12 cellular contexts compared by ENCODE assay signal in the genomic region with DNA sequence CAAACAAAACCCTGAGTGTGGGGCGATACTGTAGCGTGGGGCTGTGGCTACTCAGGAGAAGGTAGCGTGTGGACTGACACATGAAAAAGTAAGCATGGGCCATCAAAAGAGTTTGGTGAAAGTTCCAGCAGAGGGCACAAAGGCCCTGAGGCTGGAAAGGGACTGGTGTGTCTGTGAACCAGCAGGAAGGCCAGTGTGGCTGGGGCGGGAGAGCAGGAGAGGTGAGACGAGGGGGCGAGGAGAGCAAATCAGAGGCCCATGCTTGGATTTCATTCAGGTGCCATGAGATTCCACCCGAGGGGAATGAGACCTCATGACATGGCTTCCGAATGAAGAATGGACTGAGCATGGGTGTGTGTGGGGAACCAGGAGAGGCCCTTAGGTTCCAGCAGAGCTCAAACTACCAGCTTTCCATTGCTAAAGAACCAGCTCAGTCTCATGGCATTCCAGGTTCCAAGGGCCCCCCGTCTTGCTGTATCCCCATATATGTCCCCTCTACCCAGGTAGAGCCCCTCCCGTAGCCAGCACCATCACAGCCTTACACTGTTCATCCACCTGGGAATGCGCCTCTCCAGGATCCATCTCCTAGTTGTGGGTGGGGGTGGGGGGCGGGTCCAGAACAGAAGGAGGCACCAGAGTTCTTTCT. TPM values are rescaled to one million over a fixed set of nuclear protein-coding genes. Genes with fewer than 3 reads are reported as not detected.
DNase-seq lines count a peak whose midpoint lies in the region; ATAC-seq, FAIRE-seq and TF ChIP-seq lines count a peak whose summit lies in the region.
"Had no signal": no experiment of that assay in that cellular context is flagged by ENCODE, and none has a peak within 500 bp of the region (broad histone marks: within the 10 kb centered on the region; RNA-seq: fewer than 3 reads in every experiment).

No MANE protein-coding gene starts in this region.

- H3K27me3 ChIP-seq in Panc1 (ENCODE audit: control insufficient read depth, insufficient read depth, low read length): no peaks in the 10 kb centered on the region
- H3K27me3 ChIP-seq: transverse colon had no signal

- TF ChIP-seq EP300 in A549 (IDR thresholded peaks at IDR 0.05): no peak

- 86% methylated on average over 12 of the region's 12 CpGs for WGBS in A549 (ENCODE audit: missing lambda C conversion rate)

- peak in 1 of 2 experiments; percentile 44 for DNase-seq in A549 (ENCODE audit: low read depth in 1 of 2, low spot score in 1 of 2)
- DNase-seq in EL: peak; percentile 38
- no peak for DNase-seq in Panc1 (ENCODE audit: low read depth, low spot score)
- DNase-seq in effector memory CD8-positive, alpha-beta T cell: no peak
- no peak for DNase-seq in AML-193 (lab: John Stamatoyannopoulos, UW)
- no peak for DNase-seq in GDM1 (lab: John Stamatoyannopoulos, UW)
- DNase-seq in NCI-H524 treated with DMSO at 0.1 percent for 48 hours (lab: John Stamatoyannopoulos, UW): no peak
- DNase-seq: activated CD4-positive, CD25-positive, alpha-beta regulatory T cell; NCI-H2029; transverse colon had no signal

- BruUV-seq in Panc1 (replicated peaks; lab: Mats Ljungman, UMichigan): no TSS peak

- H3K36me3 ChIP-seq in Panc1 (ENCODE audit: control insufficient read depth, insufficient read depth, low read length): peaks cover 10% of the 10 kb centered on the region

- no peaks in the 10 kb centered on the region for H3K9me3 Mint-ChIP-seq in effector memory CD8-positive, alpha-beta T cell
- H3K9me3 Mint-ChIP-seq: activated naive CD4-positive, alpha-beta T cell treated with anti-CD3 and anti-CD28 coated beads, Interleukin-2, amount 50 U/mL, for 72 hours had no signal

- TF ChIP-seq CTCF in A549 (IDR thresholded peaks at IDR 0.05) (no peak), Panc1 (IDR thresholded peaks at IDR 0.05) (no peak; the same call in 1 of the 2 replicates)

- no peaks in the 10 kb centered on the region for H3K27me3 Mint-ChIP-seq in effector memory CD8-positive, alpha-beta T cell

- H3K9me3 ChIP-seq in A549: no peaks in the 10 kb centered on the region
- H3K9me3 ChIP-seq in Panc1 (ENCODE audit: control insufficient read depth, insufficient read depth, low read depth, low read length): no peaks in the 10 kb centered on the region
- H3K9me3 ChIP-seq: transverse colon had no signal

- no peak for TF ChIP-seq RAD21 in A549 (conservative IDR thresholded peaks at IDR 0.05 in 1 of 2, IDR thresholded peaks at IDR 0.05 in 1 of 2)

- TF ChIP-seq POLR2A in A549 (IDR thresholded peaks at IDR 0.05; ENCODE audit: low read length): no peak

- ATAC-seq in A549: peak; percentile 4 to 11
- peak; percentile 12; the same call in 1 of the 2 replicates for ATAC-seq in Panc1
- no peak for ATAC-seq in effector memory CD8-positive, alpha-beta T cell (replicated peaks)
- ATAC-seq in GM19467 (IDR thresholded peaks at IDR 0.05; ENCODE audit: unreplicated experiment): no peak
- ATAC-seq: activated naive CD4-positive, alpha-beta T cell treated with anti-CD3 and anti-CD28 coated beads, Interleukin-2, amount 50 U/mL, for 72 hours had no signal

- intact Hi-C loops in Panc1 (cut with micrococcal nuclease; ENCODE audit: unreplicated experiment): no loop called here

- H3K27ac ChIP-seq in A549 (peak overlapping the region in 1 of 2 experiments; percentile 2; a peak in 1 of 6 replicates), Panc1 (ENCODE audit: low read length) (no peak overlapping the region)

- H3K4me1 Mint-ChIP-seq in effector memory CD8-positive, alpha-beta T cell (ENCODE audit: low read depth in 2 of 2): peaks cover 20 to 24% of the 10 kb centered on the region in 2 donors

- peak overlapping the region; percentile 15 to 85 for H3K27ac Mint-ChIP-seq in effector memory CD8-positive, alpha-beta T cell

- in situ Hi-C loops in Panc1 (cut with HindIII; ENCODE audit: low pct_unique_long_range_greater_than_20kb, low sequenced_read_pairs): no loop called here

- no peak for FAIRE-seq in A549 (lab: Jason Lieb, UNC)

- CTCF ChIA-PET in A549 (lab: Yijun Ruan, JAX): interaction anchor here (0.7 to 29.8 kb wide), 5 partner anchors 19 to 83 kb away, joined by 3 to 589 read pairs (median 4); no protein-coding TSS in a partner anchor
- CTCF ChIA-PET in Panc1 (lab: Charles Lee): no interaction called here

- no peak overlapping the region for H3K4me3 Mint-ChIP-seq in effector memory CD8-positive, alpha-beta T cell

- H3K36me3 Mint-ChIP-seq in effector memory CD8-positive, alpha-beta T cell (ENCODE audit: insufficient read depth): peaks cover 33% of the 10 kb centered on the region

- H3K4me3 ChIP-seq in A549: no peak overlapping the region
- no peak overlapping the region for H3K4me3 ChIP-seq in Panc1 (ENCODE audit: low read depth in 2 of 2, low read length in 2 of 2)
- H3K4me3 ChIP-seq: transverse colon had no signal

- H3K4me2 ChIP-seq in A549: no peak overlapping the region

- POLR2A ChIA-PET in A549 (lab: Yijun Ruan, JAX) (interaction anchor here (0.8 kb wide), 1 partner anchor 438 kb away, joined by 5 read pairs; no protein-coding TSS in a partner anchor), Panc1 (lab: Charles Lee) (no interaction called here)

- H3K4me1 ChIP-seq in A549 (peaks cover 39% of the 10 kb centered on the region), Panc1 (ENCODE audit: control insufficient read depth, insufficient read depth, low read length) (peaks cover 21% of the 10 kb centered on the region)

TF ChIP-seq in A549, 52 proteins besides CTCF, POLR2A, EP300 and RAD21:
- TF ChIP-seq MAZ (IDR thresholded peaks at IDR 0.05; ENCODE audit: borderline replicate concordance, low read depth, low read length) (no peak), PBX3 (IDR thresholded peaks at IDR 0.05) (0 out of 2 replicates have a peak, but pooled peaks have one; percentile 14), FOSB (CRISPR knock-in tag; IDR thresholded peaks at IDR 0.05) (no peak), ZFP36 (IDR thresholded peaks at IDR 0.05; ENCODE audit: borderline replicate concordance, partially characterized antibody) (no peak), HDAC2 (IDR thresholded peaks at IDR 0.05) (no peak), NFE2L2 (conservative IDR thresholded peaks at IDR 0.05; ENCODE audit: low read length) (no peak), HOXA7 (CRISPR knock-in tag; IDR thresholded peaks at IDR 0.05) (peak; percentile 38; the same call in 1 of the 2 replicates), PHF8 (IDR thresholded peaks at IDR 0.05; ENCODE audit: borderline replicate concordance, low read depth) (no peak), RNF2 (IDR thresholded peaks at IDR 0.05; ENCODE audit: borderline replicate concordance, low read depth) (no peak), TP53 (CRISPR knock-in tag; IDR thresholded peaks at IDR 0.05) (no peak), HES2 (IDR thresholded peaks at IDR 0.05) (no peak), MAX (IDR thresholded peaks at IDR 0.05) (peak; percentile 20; the same call in 1 of the 2 replicates), GATA3 (IDR thresholded peaks at IDR 0.05; ENCODE audit: borderline replicate concordance) (no peak)

RNA-seq across cellular contexts. Expression of gene TRPV2, which starts 31.1 kb away (rescaled TPM):
- 0.31 and 0.60 TPM in 2 replicates for polyA plus RNA-seq in A549 (2011; rRNA removed)
- polyA plus RNA-seq in A549 (2012; cell fraction: cytosol; rRNA removed): 0.87 and 1.1 TPM in 2 replicates
- polyA plus RNA-seq in A549 (2012; cell fraction: nucleus; rRNA removed): 0.86 and 1.7 TPM in 2 replicates
- polyA plus RNA-seq in A549 (2017; fragmentation: RNase III; extraction: RNeasy Plus Mini Kit Qiagen cat#74134 plus additional on column Dnase treatment): 0.35 to 0.62 TPM (median 0.61 TPM) in 3 replicates
- polyA minus RNA-seq in A549 (2011; rRNA and poly(A)+ RNA removed): 0.37 and 0.73 TPM in 2 replicates
- total RNA-seq in Panc1 (2021; ENCODE audit: unreplicated experiment): 34.9 TPM
- 50.8 TPM for polyA plus RNA-seq in Panc1 (2012; ENCODE audit: insufficient read length)

RNA-seq across cellular contexts. Expression of gene LRRC75A, which starts 45.5 kb away (rescaled TPM):
- polyA plus RNA-seq in A549 (2011; rRNA removed) (0.65 and 0.78 TPM in 2 replicates), A549 (2017; fragmentation: RNase III; extraction: RNeasy Plus Mini Kit Qiagen cat#74134 plus additional on column Dnase treatment) (0.54 to 0.85 TPM (median 0.84 TPM) in 3 replicates)
- 0.85 and 1.4 TPM in 2 replicates for polyA plus RNA-seq in A549 (2012; cell fraction: cytosol; rRNA removed)
- polyA plus RNA-seq in A549 (2012; cell fraction: nucleus; rRNA removed): 1.3 and 2.1 TPM in 2 replicates
- polyA minus RNA-seq in A549 (2011; rRNA and poly(A)+ RNA removed): 0.97 and 1.3 TPM in 2 replicates
- total RNA-seq in Panc1 (2021; ENCODE audit: unreplicated experiment): 1.2 TPM
- polyA plus RNA-seq in Panc1 (2012; ENCODE audit: insufficient read length): 1.3 TPM

Comparison
In these comparisons a context has a peak if more than half of its experiments do, and no peak if none do; other contexts are left out.
1. ATAC-seq: peak in A549 (2 of 2) and Panc1 (single experiment); none in effector memory CD8-positive, alpha-beta T cell (single experiment) and GM19467 (single experiment).